Comparison of ENCODE assay signal across 21 cellular contexts in the genomic region with DNA sequence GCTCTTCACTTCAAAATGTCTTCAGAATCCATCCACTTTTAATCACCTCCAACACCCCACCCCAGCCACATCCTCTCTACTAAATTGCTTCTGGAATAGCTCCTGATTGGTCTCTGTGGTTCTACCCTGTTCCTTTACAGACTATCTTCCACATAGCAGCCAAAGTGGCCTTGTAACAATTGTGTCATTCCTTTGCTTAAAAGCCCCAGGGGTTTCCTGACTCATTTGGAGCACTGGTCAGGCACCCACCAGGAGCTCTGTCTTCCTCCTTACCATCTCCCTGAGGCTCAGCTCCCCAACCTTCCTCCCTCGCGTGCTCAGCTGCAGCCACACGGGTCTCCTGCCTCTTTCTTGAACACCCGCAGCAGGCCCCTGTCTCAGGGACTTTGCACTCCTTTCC.
A peak's percentile ranks its signal among the peaks of the same experiment; 100 is the strongest.
DNase-seq lines count a peak whose midpoint lies in the region; ATAC-seq and TF ChIP-seq lines count a peak whose summit lies in the region.
"Had no signal": no experiment of that assay in that cellular context is flagged by ENCODE, and none has a peak within 500 bp of the region (broad histone marks: within the 10 kb centered on the region; RNA-seq: fewer than 3 reads in every experiment).

No MANE protein-coding gene starts in this region.

- H3K4me3 Mint-ChIP-seq in CD4-positive, CD25-positive, alpha-beta regulatory T cell = peak overlapping the region in 2 of 4 donors; percentile 15 to 56
- H3K4me3 Mint-ChIP-seq in CD8-positive, alpha-beta T cell = no peak overlapping the region
- no peak overlapping the region for H3K4me3 Mint-ChIP-seq in activated CD8-positive, alpha-beta T cell treated with anti-CD3 and anti-CD28 coated beads for 36 hours
- H3K4me3 Mint-ChIP-seq in glutamatergic neuron (ENCODE audit: unreplicated experiment) = peak overlapping the region; percentile 7
- H3K4me3 Mint-ChIP-seq: type B pancreatic cell had no signal

- no peak for DNase-seq in CD4-positive, CD25-positive, alpha-beta regulatory T cell
- no peak for DNase-seq in CD8-positive, alpha-beta T cell
- no peak for DNase-seq in activated CD8-positive, alpha-beta T cell treated with anti-CD3 and anti-CD28 coated beads for 36 hours
- DNase-seq in glutamatergic neuron (no peak), Ammon's horn (ENCODE audit: low spot score) (no peak), left cardiac atrium (no peak)
- DNase-seq in stimulated activated CD4-positive, alpha-beta T cell treated with anti-CD3 and anti-CD28 coated beads, Interleukin-12 subunit alpha, Interleukin-12 subunit beta, amount 100 ng/mL, for 4 hours = no peak
- DNase-seq: activated T-cell treated with anti-CD3 and anti-CD28 coated beads for 4 hours; caudate nucleus; COR-L47; DMS79; head of caudate nucleus; NCI-H1436 treated with DMSO at 0.1 percent for 48 hours; NCI-H524; NK-92 treated with Interleukin-12 subunit alpha and Interleukin-12 subunit beta, amount 100 ng/mL, for 24 hours; SHP77 treated with DMSO at 0.1 percent for 48 hours had no signal

- H3K27me3 Mint-ChIP-seq in CD4-positive, CD25-positive, alpha-beta regulatory T cell = no peaks in the 10 kb centered on the region
- no peaks in the 10 kb centered on the region for H3K27me3 Mint-ChIP-seq in CD8-positive, alpha-beta T cell (ENCODE audit: low read depth)
- no peaks in the 10 kb centered on the region for H3K27me3 Mint-ChIP-seq in activated CD8-positive, alpha-beta T cell treated with anti-CD3 and anti-CD28 coated beads for 36 hours
- no peaks in the 10 kb centered on the region for H3K27me3 Mint-ChIP-seq in glutamatergic neuron (ENCODE audit: unreplicated experiment)
- H3K27me3 Mint-ChIP-seq: type B pancreatic cell had no signal

- no peak overlapping the region for H3K27ac ChIP-seq in CD4-positive, CD25-positive, alpha-beta regulatory T cell (ENCODE audit: insufficient read depth, low read length, poor library complexity, severe bottlenecking)
- H3K27ac ChIP-seq in CD8-positive, alpha-beta T cell (ENCODE audit: low read depth, low read length) = no peak overlapping the region
- H3K27ac ChIP-seq: ascending aorta, prostate gland had no signal

- peaks cover 0 to 4% (median 1%) of the 10 kb centered on the region in 7 donors for H3K9me3 Mint-ChIP-seq in CD4-positive, CD25-positive, alpha-beta regulatory T cell
- peaks cover 3% of the 10 kb centered on the region for H3K9me3 Mint-ChIP-seq in CD8-positive, alpha-beta T cell
- peaks cover 8% of the 10 kb centered on the region for H3K9me3 Mint-ChIP-seq in activated CD8-positive, alpha-beta T cell treated with anti-CD3 and anti-CD28 coated beads for 36 hours
- peaks cover 2% of the 10 kb centered on the region for H3K9me3 Mint-ChIP-seq in glutamatergic neuron (ENCODE audit: unreplicated experiment)

- H3K4me1 ChIP-seq in CD4-positive, CD25-positive, alpha-beta regulatory T cell (ENCODE audit: control insufficient read depth, insufficient read depth, low read length, poor library complexity, severe bottlenecking) = peaks cover 15% of the 10 kb centered on the region
- peaks cover 15% of the 10 kb centered on the region for H3K4me1 ChIP-seq in CD8-positive, alpha-beta T cell (ENCODE audit: insufficient read depth, low read length)
- H3K4me1 ChIP-seq: ascending aorta had no signal

- peaks cover 22% of the 10 kb centered on the region for H3K36me3 ChIP-seq in CD4-positive, CD25-positive, alpha-beta regulatory T cell (ENCODE audit: control insufficient read depth, insufficient read depth, low read length)
- H3K36me3 ChIP-seq in CD8-positive, alpha-beta T cell (ENCODE audit: insufficient read depth, low read length) = no peaks in the 10 kb centered on the region
- H3K36me3 ChIP-seq: prostate gland had no signal

- no peak overlapping the region for H3K4me3 ChIP-seq in CD4-positive, CD25-positive, alpha-beta regulatory T cell (ENCODE audit: low read depth, low read length)
- H3K4me3 ChIP-seq in CD8-positive, alpha-beta T cell (ENCODE audit: low read depth, low read length) = no peak overlapping the region
- H3K4me3 ChIP-seq: ascending aorta, GM12878, K562, prostate gland had no signal

- TF ChIP-seq CTCF in CD8-positive, alpha-beta T cell (IDR thresholded peaks at IDR 0.05) = no peak
- no peak for TF ChIP-seq CTCF in activated CD8-positive, alpha-beta T cell treated with anti-CD3 and anti-CD28 coated beads for 36 hours (IDR thresholded peaks at IDR 0.05)
- TF ChIP-seq CTCF in glutamatergic neuron (IDR thresholded peaks at IDR 0.05; ENCODE audit: partially characterized antibody, unreplicated experiment) = no peak

- intact Hi-C loops in CD8-positive, alpha-beta T cell (cut with DNase I, micrococcal nuclease) = no loop called here
- intact Hi-C loops in activated CD8-positive, alpha-beta T cell treated with anti-CD3 and anti-CD28 coated beads for 36 hours (cut with micrococcal nuclease) = no loop called here
- intact Hi-C loops in left cardiac atrium (cut with DNase I) = no loop called here

- H3K27ac Mint-ChIP-seq in CD4-positive, CD25-positive, alpha-beta regulatory T cell = peak overlapping the region in 2 of 3 donors; percentile 72 to 75
- peak overlapping the region; percentile 23 for H3K27ac Mint-ChIP-seq in CD8-positive, alpha-beta T cell
- peak overlapping the region; percentile 77 for H3K27ac Mint-ChIP-seq in activated CD8-positive, alpha-beta T cell treated with anti-CD3 and anti-CD28 coated beads for 36 hours
- no peak overlapping the region for H3K27ac Mint-ChIP-seq in glutamatergic neuron (ENCODE audit: unreplicated experiment)
- H3K27ac Mint-ChIP-seq: type B pancreatic cell had no signal

- H3K9me3 ChIP-seq in CD4-positive, CD25-positive, alpha-beta regulatory T cell (ENCODE audit: control insufficient read depth in 2 of 2, low read length in 2 of 2) = no peaks in the 10 kb centered on the region
- H3K9me3 ChIP-seq in CD8-positive, alpha-beta T cell (ENCODE audit: low read length) = no peaks in the 10 kb centered on the region
- H3K9me3 ChIP-seq: ascending aorta, prostate gland had no signal

- CTCF ChIA-PET in CD8-positive, alpha-beta T cell (lab: Charles Lee) = no interaction called here
- CTCF ChIA-PET in activated CD8-positive, alpha-beta T cell treated with anti-CD3 and anti-CD28 coated beads for 36 hours (lab: Charles Lee) = interaction anchor here (1.6 kb wide), 1 partner anchor 14 kb away, joined by 3 read pairs; no protein-coding TSS in a partner anchor

- H3K27me3 ChIP-seq in CD4-positive, CD25-positive, alpha-beta regulatory T cell (ENCODE audit: control insufficient read depth, insufficient read depth, low read length) = no peaks in the 10 kb centered on the region
- H3K27me3 ChIP-seq in CD8-positive, alpha-beta T cell (ENCODE audit: insufficient read depth, low read length) = no peaks in the 10 kb centered on the region
- H3K27me3 ChIP-seq: ascending aorta had no signal

- no peak for ATAC-seq in CD4-positive, CD25-positive, alpha-beta regulatory T cell (ENCODE audit: low read depth in 2 of 2)
- ATAC-seq in CD8-positive, alpha-beta T cell = no peak
- ATAC-seq in activated CD8-positive, alpha-beta T cell treated with anti-CD3 and anti-CD28 coated beads for 36 hours = no peak
- no peak for ATAC-seq in left cardiac atrium
- ATAC-seq: K562 had no signal

- peaks cover 43% of the 10 kb centered on the region for H3K36me3 Mint-ChIP-seq in CD4-positive, CD25-positive, alpha-beta regulatory T cell
- H3K36me3 Mint-ChIP-seq in CD8-positive, alpha-beta T cell = peaks cover 52% of the 10 kb centered on the region
- H3K36me3 Mint-ChIP-seq in activated CD8-positive, alpha-beta T cell treated with anti-CD3 and anti-CD28 coated beads for 36 hours (ENCODE audit: low read depth) = peaks cover 68% of the 10 kb centered on the region
- peaks cover 35% of the 10 kb centered on the region for H3K36me3 Mint-ChIP-seq in glutamatergic neuron (ENCODE audit: unreplicated experiment)

- H3K4me1 Mint-ChIP-seq in CD4-positive, CD25-positive, alpha-beta regulatory T cell = peaks cover 20 to 33% (median 32%) of the 10 kb centered on the region in 4 donors
- H3K4me1 Mint-ChIP-seq in CD8-positive, alpha-beta T cell (ENCODE audit: low read depth) = peaks cover 22% of the 10 kb centered on the region
- H3K4me1 Mint-ChIP-seq in activated CD8-positive, alpha-beta T cell treated with anti-CD3 and anti-CD28 coated beads for 36 hours (ENCODE audit: low read depth) = peaks cover 24% of the 10 kb centered on the region
- no peaks in the 10 kb centered on the region for H3K4me1 Mint-ChIP-seq in glutamatergic neuron (ENCODE audit: low read depth, unreplicated experiment)

- POLR2A ChIA-PET in CD8-positive, alpha-beta T cell (lab: Charles Lee) = no interaction called here
- POLR2A ChIA-PET in activated CD8-positive, alpha-beta T cell treated with anti-CD3 and anti-CD28 coated beads for 36 hours (lab: Charles Lee) = no interaction called here
